Comparison of ENCODE assay signal across 16 cellular contexts in genomic region chr16:87541882-87542234, GRCh38. TPM values are rescaled to one million over a fixed set of nuclear protein-coding genes. Genes with fewer than 3 reads are reported as not detected.
DNase-seq lines count a peak whose midpoint lies in the region; ATAC-seq, FAIRE-seq and TF ChIP-seq lines count a peak whose summit lies in the region.
"Had no signal": no experiment of that assay in that cellular context is flagged by ENCODE, and none has a peak within 500 bp of the region (broad histone marks: within the 10 kb centered on the region; RNA-seq: fewer than 3 reads in every experiment).

No MANE protein-coding gene starts in this region.

- peaks cover 8% of the 10 kb centered on the region; the same call in 1 of the 2 replicates for H3K4me1 ChIP-seq in GM23338 (ENCODE audit: insufficient read depth)
- peaks cover 28% of the 10 kb centered on the region for H3K4me1 ChIP-seq in astrocyte (ENCODE audit: insufficient read depth, low read length)
- H3K4me1 ChIP-seq in left ventricle myocardium inferior = peaks cover 20% of the 10 kb centered on the region
- H3K4me1 ChIP-seq in smooth muscle cell (ENCODE audit: low read depth) = no peaks in the 10 kb centered on the region
- H3K4me1 ChIP-seq in colonic mucosa = no peaks in the 10 kb centered on the region

- H3K36me3 ChIP-seq in GM23338 (ENCODE audit: insufficient read depth) = no peaks in the 10 kb centered on the region
- no peaks in the 10 kb centered on the region for H3K36me3 ChIP-seq in astrocyte (ENCODE audit: insufficient read depth, low read length)
- no peaks in the 10 kb centered on the region for H3K36me3 ChIP-seq in left ventricle myocardium inferior
- no peaks in the 10 kb centered on the region for H3K36me3 ChIP-seq in smooth muscle cell (ENCODE audit: low read depth)
- H3K36me3 ChIP-seq in colonic mucosa = no peaks in the 10 kb centered on the region
- H3K36me3 ChIP-seq: ovary, upper lobe of right lung had no signal

- H2AFZ ChIP-seq in GM23338 (peak overlapping the region; percentile 72; the same call in 1 of the 2 replicates), astrocyte (ENCODE audit: low read depth, low read length) (peak overlapping the region; percentile 72), smooth muscle cell (ENCODE audit: low read depth) (no peak overlapping the region)

- H3K4me3 Mint-ChIP-seq in GM23338 (no peak overlapping the region), astrocyte (ENCODE audit: unreplicated experiment) (no peak overlapping the region)
- no peak overlapping the region for H3K4me3 Mint-ChIP-seq in activated CD4-positive, alpha-beta memory T cell treated with anti-CD3 and anti-CD28 coated beads, Interleukin-2, amount 10 ng/mL, durations not matched to agents 7 days and 5 days
- H3K4me3 Mint-ChIP-seq: activated naive CD4-positive, alpha-beta T cell treated with anti-CD3 and anti-CD28 coated beads, Interleukin-2, amount 50 U/mL, for 24 hours; CD4-positive, alpha-beta T cell; T-helper 1 cell treated with Interleukin-12 subunit alpha and Interleukin-12 subunit beta and Interleukin-4 antibody, amounts not matched to agents 30 μg/mL and 1 μg/mL, for 36 hours had no signal

- H3K27me3 ChIP-seq in GM23338 (ENCODE audit: insufficient read depth) (no peaks in the 10 kb centered on the region), astrocyte (ENCODE audit: insufficient read depth, low read length) (peaks cover 11% of the 10 kb centered on the region), left ventricle myocardium inferior (ENCODE audit: low read depth) (peaks cover 73% of the 10 kb centered on the region), smooth muscle cell (ENCODE audit: low read depth) (no peaks in the 10 kb centered on the region), colonic mucosa (no peaks in the 10 kb centered on the region)
- H3K27me3 ChIP-seq: ovary had no signal

- intact Hi-C loops in left ventricle myocardium inferior (cut with micrococcal nuclease) (no loop called here), colonic mucosa (cut with DNase I) (no loop called here)

- CTCF ChIA-PET in activated CD4-positive, alpha-beta memory T cell treated with anti-CD3 and anti-CD28 coated beads, Interleukin-2, amount 10 ng/mL, durations not matched to agents 7 days and 5 days (lab: Charles Lee) = no interaction called here

- H3K27ac Mint-ChIP-seq in GM23338 (no peak overlapping the region), astrocyte (ENCODE audit: unreplicated experiment) (no peak overlapping the region)
- no peak overlapping the region for H3K27ac Mint-ChIP-seq in activated CD4-positive, alpha-beta memory T cell treated with anti-CD3 and anti-CD28 coated beads, Interleukin-2, amount 10 ng/mL, durations not matched to agents 7 days and 5 days
- H3K27ac Mint-ChIP-seq: activated naive CD4-positive, alpha-beta T cell treated with anti-CD3 and anti-CD28 coated beads, Interleukin-2, amount 50 U/mL, for 24 hours; CD4-positive, alpha-beta T cell; T-helper 1 cell treated with Interleukin-12 subunit alpha and Interleukin-12 subunit beta and Interleukin-4 antibody, amounts not matched to agents 30 μg/mL and 1 μg/mL, for 36 hours had no signal

- H3K4me1 Mint-ChIP-seq in GM23338 (peaks cover 25% of the 10 kb centered on the region), astrocyte (ENCODE audit: low read depth, unreplicated experiment) (peaks cover 6% of the 10 kb centered on the region)
- H3K4me1 Mint-ChIP-seq in activated CD4-positive, alpha-beta memory T cell treated with anti-CD3 and anti-CD28 coated beads, Interleukin-2, amount 10 ng/mL, durations not matched to agents 7 days and 5 days = peaks cover 7% of the 10 kb centered on the region

- H3K27ac ChIP-seq in GM23338 (ENCODE audit: low read depth) (no peak overlapping the region), astrocyte (ENCODE audit: low read depth, low read length) (peak overlapping the region; percentile 57), left ventricle myocardium inferior (replicated peaks) (peak overlapping the region; percentile 58), smooth muscle cell (ENCODE audit: low read depth) (peak overlapping the region; percentile 92), colonic mucosa (no peak overlapping the region)

- peaks cover 16% of the 10 kb centered on the region for H3K36me3 Mint-ChIP-seq in GM23338 (ENCODE audit: low read depth)
- peaks cover 5% of the 10 kb centered on the region for H3K36me3 Mint-ChIP-seq in astrocyte (ENCODE audit: low read depth, unreplicated experiment)
- no peaks in the 10 kb centered on the region for H3K36me3 Mint-ChIP-seq in activated CD4-positive, alpha-beta memory T cell treated with anti-CD3 and anti-CD28 coated beads, Interleukin-2, amount 10 ng/mL, durations not matched to agents 7 days and 5 days (ENCODE audit: low read depth)

- peaks cover 6% of the 10 kb centered on the region for H3K27me3 Mint-ChIP-seq in GM23338 (ENCODE audit: insufficient read depth, low read depth, poor library complexity)
- H3K27me3 Mint-ChIP-seq in astrocyte (ENCODE audit: low read depth, unreplicated experiment) = peaks cover 41% of the 10 kb centered on the region
- peaks cover 24% of the 10 kb centered on the region for H3K27me3 Mint-ChIP-seq in activated CD4-positive, alpha-beta memory T cell treated with anti-CD3 and anti-CD28 coated beads, Interleukin-2, amount 10 ng/mL, durations not matched to agents 7 days and 5 days

- no peak for FAIRE-seq in astrocyte (lab: Jason Lieb, UNC)

- H3K9me3 Mint-ChIP-seq in GM23338 = peaks cover 21% of the 10 kb centered on the region
- H3K9me3 Mint-ChIP-seq in astrocyte (ENCODE audit: unreplicated experiment) = peaks cover 29% of the 10 kb centered on the region
- H3K9me3 Mint-ChIP-seq in activated CD4-positive, alpha-beta memory T cell treated with anti-CD3 and anti-CD28 coated beads, Interleukin-2, amount 10 ng/mL, durations not matched to agents 7 days and 5 days = peaks cover 4% of the 10 kb centered on the region
- H3K9me3 Mint-ChIP-seq: activated naive CD4-positive, alpha-beta T cell treated with anti-CD3 and anti-CD28 coated beads, Interleukin-2, amount 50 U/mL, for 24 hours; CD4-positive, alpha-beta T cell had no signal

- no peaks in the 10 kb centered on the region for H3K79me2 ChIP-seq in GM23338 (replicated peaks; ENCODE audit: insufficient read depth)
- H3K79me2 ChIP-seq in astrocyte (ENCODE audit: insufficient read depth, low read length) = no peaks in the 10 kb centered on the region
- no peaks in the 10 kb centered on the region for H3K79me2 ChIP-seq in smooth muscle cell (ENCODE audit: low read depth)

- H3K4me3 ChIP-seq in GM23338 = no peak overlapping the region
- H3K4me3 ChIP-seq in astrocyte (ENCODE audit: insufficient read depth, low read depth, low read length) = peak overlapping the region; percentile 43
- H3K4me3 ChIP-seq in left ventricle myocardium inferior = peak overlapping the region; percentile 49
- H3K4me3 ChIP-seq in smooth muscle cell = peak overlapping the region; percentile 12
- H3K4me3 ChIP-seq in colonic mucosa = no peak overlapping the region
- H3K4me3 ChIP-seq: ovary, upper lobe of right lung had no signal

- no peak overlapping the region for H3K4me2 ChIP-seq in GM23338
- peak overlapping the region; percentile 82 for H3K4me2 ChIP-seq in astrocyte (ENCODE audit: low read length)
- H3K4me2 ChIP-seq in smooth muscle cell = peak overlapping the region; percentile 70

- H3K9me3 ChIP-seq in astrocyte (ENCODE audit: insufficient read depth, low read depth, low read length) (peaks cover 3% of the 10 kb centered on the region), left ventricle myocardium inferior (replicated peaks) (peaks cover 10% of the 10 kb centered on the region), smooth muscle cell (replicated peaks; ENCODE audit: low read depth) (no peaks in the 10 kb centered on the region), colonic mucosa (no peaks in the 10 kb centered on the region)
- H3K9me3 ChIP-seq: ovary, upper lobe of right lung had no signal

- POLR2A ChIA-PET in activated CD4-positive, alpha-beta memory T cell treated with anti-CD3 and anti-CD28 coated beads, Interleukin-2, amount 10 ng/mL, durations not matched to agents 7 days and 5 days (lab: Charles Lee) = no interaction called here

- H3K9ac ChIP-seq in astrocyte (ENCODE audit: low read length) = peak overlapping the region; percentile 64
- H3K9ac ChIP-seq in smooth muscle cell (ENCODE audit: low read depth) = peak overlapping the region; percentile 52
- H3K9ac ChIP-seq in colonic mucosa (ENCODE audit: low read depth in 2 of 2, low read length in 2 of 2) = no peak overlapping the region

- 32% methylated on average over 8 of the region's 10 CpGs for WGBS in smooth muscle cell (ENCODE audit: low lambda C conversion rate)

- DNase-seq in GM23338 (ENCODE audit: low spot score) (no peak), astrocyte (ENCODE audit: low read depth) (no peak), left ventricle myocardium inferior (no peak), smooth muscle cell (lab: John Stamatoyannopoulos, UW; ENCODE audit: unreplicated experiment) (no peak), colonic mucosa (no peak), NCI-H2029 (lab: John Stamatoyannopoulos, UW) (no peak)
- DNase-seq in activated CD4-positive, alpha-beta memory T cell treated with anti-CD3 and anti-CD28 coated beads, Interleukin-2, amount 10 ng/mL, durations not matched to agents 7 days and 5 days = no peak
- DNase-seq: CD4-positive, alpha-beta T cell; cortex of kidney; RPMI8226; stimulated activated CD4-positive, alpha-beta T cell treated with anti-CD3 and anti-CD28 coated beads, Interleukin-15, amount 100 ng/mL, for 24 hours; upper lobe of right lung had no signal

- H3F3A ChIP-seq in GM23338 (replicated peaks; ENCODE audit: low read depth) (no peaks in the 10 kb centered on the region), smooth muscle cell (ENCODE audit: low read depth) (no peaks in the 10 kb centered on the region)

- ATAC-seq in GM23338 = no peak; the same call in 2 of the 3 replicates
- ATAC-seq in GM21576 (IDR thresholded peaks at IDR 0.05; ENCODE audit: unreplicated experiment) = no peak
- ATAC-seq: upper lobe of right lung had no signal

- no peaks in the 10 kb centered on the region for H3K9me2 ChIP-seq in GM23338 (ENCODE audit: insufficient read depth)

- TF ChIP-seq CTCF in GM23338 (conservative IDR thresholded peaks at IDR 0.05; ENCODE audit: low read depth in 2 of 2) (no peak), astrocyte (IDR thresholded peaks at IDR 0.05; ENCODE audit: insufficient read depth, low read depth, low read length) (no peak), left ventricle myocardium inferior (IDR thresholded peaks at IDR 0.05; ENCODE audit: borderline replicate concordance) (no peak), smooth muscle cell (IDR thresholded peaks at IDR 0.05; ENCODE audit: borderline replicate concordance, insufficient read depth, poor library complexity, severe bottlenecking) (no peak), colonic mucosa (IDR thresholded peaks at IDR 0.05) (no peak)

- no peaks in the 10 kb centered on the region for H4K20me1 ChIP-seq in GM23338 (replicated peaks; ENCODE audit: insufficient read depth)
- H4K20me1 ChIP-seq in astrocyte (ENCODE audit: insufficient read depth, low read length) = no peaks in the 10 kb centered on the region
- H4K20me1 ChIP-seq in smooth muscle cell (ENCODE audit: low read depth) = no peaks in the 10 kb centered on the region

RNA-seq across cellular contexts. Expression of gene ZCCHC14, which starts 49.0 kb away (rescaled TPM):
- 22.4 and 31.2 TPM in 2 replicates for total RNA-seq in GM23338 (2014; rRNA removed; shearing (Covaris generic))
- polyA plus RNA-seq in GM23338 (2016; fragmentation: Nextera tagmentation; extraction: Ambion mirVana) (6.8 and 7.6 TPM in 2 replicates), smooth muscle cell (4.6 and 4.8 TPM in 2 replicates)
- total RNA-seq in astrocyte (19.0 and 19.2 TPM in 2 replicates), left ventricle myocardium inferior (15.9 TPM), smooth muscle cell (8.3 and 8.5 TPM in 2 replicates), colonic mucosa (10 to 100 TPM; 24.5 to 24.6 TPM)
- total RNA-seq in activated CD4-positive, alpha-beta memory T cell treated with anti-CD3 and anti-CD28 coated beads, Interleukin-2, amount 10 ng/mL, durations not matched to agents 7 days and 5 days = 1 to 10 TPM; 4.2 to 5.0 TPM

Comparison
In these comparisons a context has a peak if more than half of its experiments do, and no peak if none do; other contexts are left out.
1. H3K27ac ChIP-seq: peak in astrocyte (single experiment), left ventricle myocardium inferior (single experiment) and smooth muscle cell (single experiment); none in GM23338 (single experiment) and colonic mucosa (single experiment).
2. H3K4me3 ChIP-seq: peak in astrocyte (single experiment), left ventricle myocardium inferior (single experiment) and smooth muscle cell (single experiment); none in GM23338 (single experiment) and colonic mucosa (single experiment).
3. H3K9ac ChIP-seq: peak in astrocyte (single experiment) and smooth muscle cell (single experiment); none in colonic mucosa (0 of 2).